ENCODE assay signal across 27 cellular contexts in the genomic region with DNA sequence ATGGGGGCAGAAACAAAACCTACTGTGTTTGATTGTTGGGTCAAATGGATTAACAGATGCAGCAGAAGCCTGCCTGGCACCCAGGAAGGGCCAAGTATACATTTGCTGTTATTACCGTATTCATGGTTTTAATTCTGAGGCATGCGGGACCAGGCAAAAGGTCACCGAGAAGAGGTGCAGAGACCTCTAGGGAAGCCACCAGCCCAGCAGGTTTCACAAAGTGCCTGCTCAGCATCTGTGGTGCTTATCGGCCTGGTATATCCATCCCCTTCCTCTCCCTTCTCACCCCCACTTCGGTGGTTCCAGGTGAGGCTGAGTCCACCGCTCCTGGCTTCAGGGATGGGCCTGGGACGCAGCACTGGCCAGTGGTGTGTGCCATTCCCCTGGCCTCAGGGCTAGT.
"Had no signal": no experiment of that assay in that cellular context is flagged by ENCODE, and none has a peak within 500 bp of the region (broad histone marks: within the 10 kb centered on the region; RNA-seq: fewer than 3 reads in every experiment).

No MANE protein-coding gene starts in this region.

- H3K4me1 ChIP-seq: pancreas had no signal

- H3K27me3 ChIP-seq: heart right ventricle, hepatocyte, neural progenitor cell, pancreas, right atrium auricular region, stomach, testis, thyroid gland, transverse colon, upper lobe of right lung had no signal

- H3K27me3 Mint-ChIP-seq: naive B cell; progenitor cell of endocrine pancreas; stimulated activated naive B cell treated with anti-CD40 and anti-IgM and Interleukin-4, amounts not matched to agents 10 μg/mL and 1 μg/mL and 100 μg/mL, for 72 hours had no signal

- H3K9me3 Mint-ChIP-seq: mesothelial cell of epicardium; naive B cell; natural killer cell; nephron progenitor cell; neural progenitor cell; stimulated activated naive B cell treated with anti-CD40 and anti-IgM and Interleukin-4, amounts not matched to agents 10 μg/mL and 1 μg/mL and 100 μg/mL, for 72 hours had no signal

- DNase-seq: heart right ventricle; islet precursor cell; left ventricle myocardium inferior; mesendoderm; naive B cell; natural killer cell; nephron progenitor cell; stimulated activated CD4-positive, alpha-beta T cell treated with anti-CD3 and anti-CD28 coated beads, Interleukin-12 subunit alpha, Interleukin-12 subunit beta, amount 100 ng/mL, for 4 hours; stimulated activated CD4-positive, alpha-beta T cell treated with anti-CD3 and anti-CD28 coated beads, Interleukin-15, amount 100 ng/mL, for 24 hours; stimulated activated CD4-positive, alpha-beta T cell treated with anti-CD3 and anti-CD28 coated beads, Interleukin-2, amount 100 ng/mL, for 24 hours; stimulated activated CD4-positive, alpha-beta T cell treated with anti-CD3 and anti-CD28 coated beads, Interleukin-4, amount 100 ng/mL, for 1 hour; stimulated activated naive B cell treated with anti-CD40 and anti-IgM and Interleukin-4, amounts not matched to agents 10 μg/mL and 1 μg/mL and 100 μg/mL, for 72 hours; stimulated activated naive CD8-positive, alpha-beta T cell treated with anti-CD3 and anti-CD28 coated beads, Interleukin-15, Interleukin-2, amounts not matched to agents 100 U/mL and 50 U/mL, for 24 hours; stomach; testis; thyroid gland; transverse colon; upper lobe of right lung had no signal

- ATAC-seq: heart right ventricle; natural killer cell; pancreas; sciatic nerve; stimulated activated naive B cell treated with anti-CD40 and anti-IgM and Interleukin-4, amounts not matched to agents 10 μg/mL and 1 μg/mL and 100 μg/mL, for 72 hours; stimulated activated naive CD8-positive, alpha-beta T cell treated with anti-CD3 and anti-CD28 coated beads, Interleukin-15, Interleukin-2, amounts not matched to agents 100 U/mL and 50 U/mL, for 24 hours; upper lobe of right lung had no signal

- H3K36me3 ChIP-seq: neural progenitor cell had no signal

- H3K4me3 Mint-ChIP-seq: mesothelial cell of epicardium; naive B cell; natural killer cell; nephron progenitor cell; neural progenitor cell; stimulated activated naive B cell treated with anti-CD40 and anti-IgM and Interleukin-4, amounts not matched to agents 10 μg/mL and 1 μg/mL and 100 μg/mL, for 72 hours had no signal

- H3K4me3 ChIP-seq: heart right ventricle, hepatocyte, left ventricle myocardium inferior, lung, neural progenitor cell, pancreas, right atrium auricular region, skin epidermis, stomach, testis, thyroid gland, transverse colon, upper lobe of right lung had no signal

- H3K4me2 ChIP-seq: hepatocyte, neural progenitor cell had no signal

- H2AFZ ChIP-seq: hepatocyte, neural progenitor cell had no signal

- H3K27ac Mint-ChIP-seq: mesothelial cell of epicardium; naive B cell; natural killer cell; nephron progenitor cell; neural progenitor cell; progenitor cell of endocrine pancreas; stimulated activated naive B cell treated with anti-CD40 and anti-IgM and Interleukin-4, amounts not matched to agents 10 μg/mL and 1 μg/mL and 100 μg/mL, for 72 hours had no signal

- H3K27ac ChIP-seq: heart right ventricle, hepatocyte, left ventricle myocardium inferior, neural progenitor cell, pancreas, right atrium auricular region, skin epidermis, stomach, testis, thyroid gland, transverse colon, upper lobe of right lung had no signal

- H3K9me3 ChIP-seq: heart right ventricle, left ventricle myocardium inferior, pancreas, right atrium auricular region, stomach, testis, thyroid gland, transverse colon, upper lobe of right lung had no signal

- H3K36me3 Mint-ChIP-seq: naive B cell, natural killer cell had no signal
